1 cellular context compared by ENCODE assay signal in the genomic region with DNA sequence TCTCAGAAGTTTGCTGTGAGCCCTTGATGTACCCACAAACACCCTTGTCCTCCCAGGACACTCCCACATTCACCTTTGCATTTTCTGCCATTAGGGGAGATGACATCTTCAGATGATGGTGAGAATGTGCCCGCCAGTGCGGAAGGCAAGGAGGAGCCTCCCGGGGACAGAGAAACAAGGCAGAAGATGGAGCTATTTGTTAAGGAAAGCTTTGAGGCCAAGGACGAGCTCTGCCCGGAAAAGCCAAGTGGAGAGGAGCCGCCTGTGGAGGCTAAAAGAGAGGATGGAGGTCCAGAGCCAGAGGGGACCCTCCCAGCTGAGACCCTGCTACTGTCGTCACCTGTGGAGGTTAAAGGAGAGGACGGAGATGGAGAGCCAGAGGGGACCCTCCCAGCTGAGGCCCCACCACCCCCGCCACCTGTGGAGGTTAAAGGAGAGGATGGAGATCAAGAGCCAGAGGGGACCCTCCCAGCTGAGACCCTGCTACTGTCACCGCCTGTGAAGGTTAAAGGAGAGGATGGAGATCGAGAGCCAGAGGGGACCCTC.
TF ChIP-seq lines count a peak whose summit lies in the region.

No MANE protein-coding gene starts in this region.

TF ChIP-seq in H1, 55 proteins besides CTCF, POLR2A, EP300 and RAD21:
- TF ChIP-seq ASH2L (IDR thresholded peaks at IDR 0.05; ENCODE audit: low read length) (no peak), SIN3A (conservative IDR thresholded peaks at IDR 0.05 in 1 of 2, IDR thresholded peaks at IDR 0.05 in 1 of 2; ENCODE audit: low read depth in 1 of 2, low read length in 2 of 2) (no peak), SP1 (IDR thresholded peaks at IDR 0.05; ENCODE audit: low read depth, low read length) (no peak)
TF ChIP-seq in H1: peak in this region for 0.
